In genomic region chr2:144607899-144608477, GRCh38 we compare ENCODE assay signal across 13 cellular contexts.
DNase-seq lines count a peak whose midpoint lies in the region; ATAC-seq, FAIRE-seq and TF ChIP-seq lines count a peak whose summit lies in the region.
"Had no signal": no experiment of that assay in that cellular context is flagged by ENCODE, and none has a peak within 500 bp of the region (broad histone marks: within the 10 kb centered on the region; RNA-seq: fewer than 3 reads in every experiment).

No MANE protein-coding gene starts in this region.

- no peak for TF ChIP-seq RAD21 in SK-N-SH (IDR thresholded peaks at IDR 0.05; ENCODE audit: low read length)

- H4K20me1 ChIP-seq in astrocyte (ENCODE audit: insufficient read depth, low read length), result no peaks in the 10 kb centered on the region
- no peaks in the 10 kb centered on the region for H4K20me1 ChIP-seq in SK-N-SH (ENCODE audit: insufficient read depth)

- TF ChIP-seq EP300 in SK-N-SH (IDR thresholded peaks at IDR 0.05; ENCODE audit: borderline replicate concordance in 1 of 2, low read depth in 1 of 2, low read length in 1 of 2), result no peak

- no peak overlapping the region for H2AFZ ChIP-seq in astrocyte (ENCODE audit: low read depth, low read length)
- H2AFZ ChIP-seq in SK-N-SH (ENCODE audit: low read depth), result no peak overlapping the region

- FAIRE-seq in astrocyte (lab: Jason Lieb, UNC), result no peak

- H3K36me3 ChIP-seq in astrocyte (ENCODE audit: insufficient read depth, low read length), result no peaks in the 10 kb centered on the region
- no peaks in the 10 kb centered on the region for H3K36me3 ChIP-seq in SK-N-SH (replicated peaks in 1 of 2; ENCODE audit: control insufficient read depth in 1 of 2, insufficient read depth in 2 of 2, low read length in 1 of 2)

- H3K9me3 Mint-ChIP-seq in astrocyte (ENCODE audit: unreplicated experiment), result no peaks in the 10 kb centered on the region
- H3K9me3 Mint-ChIP-seq in stimulated activated effector memory CD8-positive, alpha-beta T cell treated with anti-CD3 and anti-CD28 coated beads, Interleukin-12 subunit alpha, Interleukin-12 subunit beta, amount 100 ng/mL, for 72 hours, result peaks cover 2% of the 10 kb centered on the region
- H3K9me3 Mint-ChIP-seq: activated naive CD4-positive, alpha-beta T cell treated with anti-CD3 and anti-CD28 coated beads, Interleukin-2, amount 50 U/mL, for 72 hours; stimulated activated naive CD8-positive, alpha-beta T cell treated with anti-CD3 and anti-CD28 coated beads, Interleukin-15, Interleukin-2, amounts not matched to agents 100 ng/mL and 50 ng/mL, for 24 hours had no signal

- H3K9ac ChIP-seq in astrocyte (ENCODE audit: low read length) (no peak overlapping the region), SK-N-SH (no peak overlapping the region)

- no peaks in the 10 kb centered on the region for H3F3A ChIP-seq in SK-N-SH (replicated peaks; ENCODE audit: insufficient read depth)

- H3K27ac ChIP-seq in astrocyte (ENCODE audit: low read depth, low read length), result no peak overlapping the region
- H3K27ac ChIP-seq in SK-N-SH (ENCODE audit: low read depth in 2 of 2, low read length in 1 of 2), result no peak overlapping the region

- H3K27me3 ChIP-seq in astrocyte (ENCODE audit: insufficient read depth, low read length), result no peaks in the 10 kb centered on the region
- no peaks in the 10 kb centered on the region for H3K27me3 ChIP-seq in SK-N-SH (ENCODE audit: insufficient read depth)

- peaks cover 6% of the 10 kb centered on the region for H3K4me1 Mint-ChIP-seq in astrocyte (ENCODE audit: low read depth, unreplicated experiment)
- peaks cover 9% of the 10 kb centered on the region for H3K4me1 Mint-ChIP-seq in stimulated activated effector memory CD8-positive, alpha-beta T cell treated with anti-CD3 and anti-CD28 coated beads, Interleukin-12 subunit alpha, Interleukin-12 subunit beta, amount 100 ng/mL, for 72 hours

- CTCF ChIA-PET in SK-N-SH (lab: Yijun Ruan, JAX), result interaction anchor here (0.6 to 1.9 kb wide), 2 partner anchors 12 to 1311 kb away, joined by 3 to 4 read pairs; no protein-coding TSS in a partner anchor

- peak; percentile 53 for ATAC-seq in HG02852 (IDR thresholded peaks at IDR 0.05; ENCODE audit: unreplicated experiment)
- peak; percentile 52 for ATAC-seq in stimulated activated effector memory CD8-positive, alpha-beta T cell treated with anti-CD3 and anti-CD28 coated beads, Interleukin-12 subunit alpha, Interleukin-12 subunit beta, amount 100 ng/mL, for 72 hours
- ATAC-seq in GM18498 (IDR thresholded peaks at IDR 0.05; ENCODE audit: unreplicated experiment), result no peak
- ATAC-seq: activated naive CD4-positive, alpha-beta T cell treated with anti-CD3 and anti-CD28 coated beads, Interleukin-2, amount 50 U/mL, for 72 hours had no signal

- H3K4me1 ChIP-seq in astrocyte (ENCODE audit: insufficient read depth, low read length) (no peaks in the 10 kb centered on the region), SK-N-SH (ENCODE audit: control insufficient read depth in 1 of 2, insufficient read depth in 2 of 2, low read depth in 1 of 2, low read length in 1 of 2) (no peaks in the 10 kb centered on the region)

- POLR2A ChIA-PET in SK-N-SH (lab: Yijun Ruan, JAX), result no interaction called here

- peaks cover 3% of the 10 kb centered on the region for H3K27me3 Mint-ChIP-seq in astrocyte (ENCODE audit: low read depth, unreplicated experiment)

- H3K9me3 ChIP-seq in astrocyte (ENCODE audit: insufficient read depth, low read depth, low read length), result no peaks in the 10 kb centered on the region
- H3K9me3 ChIP-seq in SK-N-SH, result no peaks in the 10 kb centered on the region

- H3K4me3 Mint-ChIP-seq in astrocyte (ENCODE audit: unreplicated experiment), result no peak overlapping the region
- H3K4me3 Mint-ChIP-seq in stimulated activated effector memory CD8-positive, alpha-beta T cell treated with anti-CD3 and anti-CD28 coated beads, Interleukin-12 subunit alpha, Interleukin-12 subunit beta, amount 100 ng/mL, for 72 hours, result peak overlapping the region; percentile 30
- H3K4me3 Mint-ChIP-seq: stimulated activated naive CD8-positive, alpha-beta T cell treated with anti-CD3 and anti-CD28 coated beads, Interleukin-15, Interleukin-2, amounts not matched to agents 100 ng/mL and 50 ng/mL, for 24 hours had no signal

- peak; percentile 71 for DNase-seq in astrocyte (ENCODE audit: low read depth)
- peak; percentile 68 for DNase-seq in iris pigment epithelial cell (ENCODE audit: low read depth)
- DNase-seq in stimulated activated effector memory CD8-positive, alpha-beta T cell treated with anti-CD3 and anti-CD28 coated beads, Interleukin-12 subunit alpha, Interleukin-12 subunit beta, amount 100 ng/mL, for 72 hours (ENCODE audit: low spot score in 2 of 2), result no peak
- no peak for DNase-seq in NCI-H1436 (lab: John Stamatoyannopoulos, UW)
- no peak for DNase-seq in ACHN
- DNase-seq in SK-N-SH, result no peak
- DNase-seq: activated CD4-positive, alpha-beta T cell treated with anti-CD3 and anti-CD28 coated beads for 4 hours; erythroblast; NCI-H2081 had no signal

- H3K4me2 ChIP-seq in astrocyte (ENCODE audit: low read length) (peak overlapping the region; percentile 5), SK-N-SH (no peak overlapping the region)

- TF ChIP-seq CTCF in astrocyte (IDR thresholded peaks at IDR 0.05; ENCODE audit: insufficient read depth, low read depth, low read length) (no peak), SK-N-SH (IDR thresholded peaks at IDR 0.05) (no peak)

- no peaks in the 10 kb centered on the region for H3K9me2 ChIP-seq in SK-N-SH

- H3K4me3 ChIP-seq in astrocyte (ENCODE audit: insufficient read depth, low read depth, low read length) (no peak overlapping the region), SK-N-SH (ENCODE audit: low read depth in 2 of 2, low read length in 1 of 2) (no peak overlapping the region)

- no peaks in the 10 kb centered on the region for H3K36me3 Mint-ChIP-seq in astrocyte (ENCODE audit: low read depth, unreplicated experiment)
- H3K36me3 Mint-ChIP-seq in stimulated activated effector memory CD8-positive, alpha-beta T cell treated with anti-CD3 and anti-CD28 coated beads, Interleukin-12 subunit alpha, Interleukin-12 subunit beta, amount 100 ng/mL, for 72 hours, result no peaks in the 10 kb centered on the region
- H3K36me3 Mint-ChIP-seq: activated naive CD4-positive, alpha-beta T cell treated with anti-CD3 and anti-CD28 coated beads, Interleukin-2, amount 50 U/mL, for 72 hours had no signal

- in situ Hi-C loops in ACHN (cut with HindIII; ENCODE audit: low pct_ligation_motif_present, low pct_unique_long_range_greater_than_20kb, low sequenced_read_pairs), result no loop called here

- whole genome bisulfite sequencing in SK-N-SH (ENCODE audit: low lambda C conversion rate), result 82% methylated on average over 6 of the region's 6 CpGs

- no peak overlapping the region for H3K27ac Mint-ChIP-seq in astrocyte (ENCODE audit: unreplicated experiment)
- H3K27ac Mint-ChIP-seq in stimulated activated effector memory CD8-positive, alpha-beta T cell treated with anti-CD3 and anti-CD28 coated beads, Interleukin-12 subunit alpha, Interleukin-12 subunit beta, amount 100 ng/mL, for 72 hours, result peak overlapping the region; percentile 33
- H3K27ac Mint-ChIP-seq: activated naive CD4-positive, alpha-beta T cell treated with anti-CD3 and anti-CD28 coated beads, Interleukin-2, amount 50 U/mL, for 72 hours; stimulated activated naive CD8-positive, alpha-beta T cell treated with anti-CD3 and anti-CD28 coated beads, Interleukin-15, Interleukin-2, amounts not matched to agents 100 ng/mL and 50 ng/mL, for 24 hours had no signal

- H3K79me2 ChIP-seq in astrocyte (ENCODE audit: insufficient read depth, low read length), result no peaks in the 10 kb centered on the region
- H3K79me2 ChIP-seq in SK-N-SH (ENCODE audit: insufficient read depth), result no peaks in the 10 kb centered on the region

TF ChIP-seq in SK-N-SH, 30 proteins besides CTCF, POLR2A, EP300 and RAD21 (continues in another document):
- TF ChIP-seq USF1 (IDR thresholded peaks at IDR 0.05; ENCODE audit: borderline replicate concordance, low read depth), result no peak
- no peak for TF ChIP-seq MXI1 (IDR thresholded peaks at IDR 0.05; ENCODE audit: low read depth, low read length)
- TF ChIP-seq ZBTB33 (IDR thresholded peaks at IDR 0.05; ENCODE audit: borderline replicate concordance, low read depth), result no peak
- TF ChIP-seq TEAD4 (IDR thresholded peaks at IDR 0.05; ENCODE audit: borderline replicate concordance, insufficient read depth), result no peak
- TF ChIP-seq GABPA (IDR thresholded peaks at IDR 0.05; ENCODE audit: low read depth), result no peak
- no peak for TF ChIP-seq NFIC (IDR thresholded peaks at IDR 0.05; ENCODE audit: borderline replicate concordance)
- TF ChIP-seq MAX (IDR thresholded peaks at IDR 0.05; ENCODE audit: low read depth), result no peak
- no peak for TF ChIP-seq EZH2phosphoT487 (IDR thresholded peaks at IDR 0.05; ENCODE audit: borderline replicate concordance, low read depth)
- TF ChIP-seq NRF1 (IDR thresholded peaks at IDR 0.05; ENCODE audit: low read depth, low read length), result no peak
- TF ChIP-seq FOSL2 (IDR thresholded peaks at IDR 0.05; ENCODE audit: borderline replicate concordance, low read depth), result no peak
- no peak for TF ChIP-seq RCOR1 (IDR thresholded peaks at IDR 0.05; ENCODE audit: low read length)
- no peak for TF ChIP-seq ELF1 (IDR thresholded peaks at IDR 0.05)

Comparison
In these comparisons a context has a peak if more than half of its experiments do, and no peak if none do; other contexts are left out.
1. DNase-seq: peak in astrocyte (single experiment) and iris pigment epithelial cell (single experiment); none in stimulated activated effector memory CD8-positive, alpha-beta T cell treated with anti-CD3 and anti-CD28 coated beads, Interleukin-12 subunit alpha, Interleukin-12 subunit beta, amount 100 ng/mL, for 72 hours (0 of 2), NCI-H1436 (single experiment), ACHN (single experiment) and SK-N-SH (single experiment).